Comparison of ENCODE assay signal across 17 cellular contexts in the genomic region with DNA sequence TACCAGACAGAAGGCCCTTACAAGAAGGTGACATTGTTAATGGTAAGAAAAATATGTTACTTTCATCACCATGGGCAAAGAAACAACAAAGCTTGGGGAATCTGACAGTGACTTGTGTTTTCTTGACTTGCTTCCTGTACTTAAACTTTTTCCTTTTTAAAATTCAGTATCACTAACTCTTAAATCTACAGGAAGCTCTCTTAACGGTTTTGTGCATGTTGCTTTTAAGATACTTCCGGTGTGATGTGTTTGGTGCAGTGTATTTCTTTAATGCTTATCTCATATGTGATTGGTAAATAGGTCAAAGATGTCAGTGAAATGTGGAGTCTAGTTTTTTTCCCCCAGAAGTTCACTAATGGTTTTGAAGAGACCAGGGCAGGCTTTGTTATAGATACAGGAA. TPM values are rescaled to one million over a fixed set of nuclear protein-coding genes. Genes with fewer than 3 reads are reported as not detected.
A peak's percentile ranks its signal among the peaks of the same experiment; 100 is the strongest.
DNase-seq lines count a peak whose midpoint lies in the region; ATAC-seq and TF ChIP-seq lines count a peak whose summit lies in the region.
"Had no signal": no experiment of that assay in that cellular context is flagged by ENCODE, and none has a peak within 500 bp of the region (broad histone marks: within the 10 kb centered on the region; RNA-seq: fewer than 3 reads in every experiment).

No MANE protein-coding gene starts in this region.

- no peaks in the 10 kb centered on the region for H3K9me3 ChIP-seq in CD8-positive, alpha-beta memory T cell (ENCODE audit: low read length)
- H3K9me3 ChIP-seq in KOPT-K1 (ENCODE audit: insufficient read depth, low read length, poor library complexity, severe bottlenecking) (peaks cover 12% of the 10 kb centered on the region), gastroesophageal sphincter (no peaks in the 10 kb centered on the region)
- H3K9me3 ChIP-seq: ovary had no signal

- no peaks in the 10 kb centered on the region for H3K27me3 ChIP-seq in CD8-positive, alpha-beta memory T cell (ENCODE audit: insufficient read depth, low read length, poor library complexity, severe bottlenecking)
- H3K27me3 ChIP-seq in gastroesophageal sphincter: no peaks in the 10 kb centered on the region
- H3K27me3 ChIP-seq: BLaER1 treated with 17β-estradiol and CSF1 and Interleukin-3, amounts not matched to agents 10 nM and 100 nM; ovary; tibial artery had no signal

- TF ChIP-seq POLR2A in gastroesophageal sphincter (IDR thresholded peaks at IDR 0.05): no peak

- peaks cover 23 to 27% (median 25%) of the 10 kb centered on the region in 3 donors for H3K4me1 Mint-ChIP-seq in CD8-positive, alpha-beta memory T cell
- H3K4me1 Mint-ChIP-seq in activated T-helper 17 cell treated with anti-CD3 and anti-CD28 coated beads, Interleukin-2, amount 50 U/mL, for 72 hours: peaks cover 7% of the 10 kb centered on the region
- H3K4me1 Mint-ChIP-seq in natural killer cell: peaks cover 12% of the 10 kb centered on the region in 2 donors

- TF ChIP-seq CTCF in natural killer cell (IDR thresholded peaks at IDR 0.05) (no peak), gastroesophageal sphincter (IDR thresholded peaks at IDR 0.05) (no peak)

- TF ChIP-seq EP300 in gastroesophageal sphincter (IDR thresholded peaks at IDR 0.05): no peak

- WGBS in gastroesophageal sphincter (ENCODE audit: low coverage in 1 of 2), 2 donors: 60 to 72% methylated on average over 1 to 2 of the region's 2 CpGs

- CTCF ChIA-PET in CD8-positive, alpha-beta memory T cell (lab: Charles Lee): interaction anchor here (1.2 to 2.5 kb wide), 4 partner anchors 12 to 48 kb away, joined by 3 to 22 read pairs (median 8); a partner anchor contains a TSS

- no peaks in the 10 kb centered on the region for H3K27me3 Mint-ChIP-seq in CD8-positive, alpha-beta memory T cell
- H3K27me3 Mint-ChIP-seq in activated T-helper 17 cell treated with anti-CD3 and anti-CD28 coated beads, Interleukin-2, amount 50 U/mL, for 72 hours: no peaks in the 10 kb centered on the region
- H3K27me3 Mint-ChIP-seq in natural killer cell (ENCODE audit: low read depth in 2 of 2): no peaks in the 10 kb centered on the region

- peak in 2 of 5 donors; percentile 47 to 50 for DNase-seq in CD8-positive, alpha-beta memory T cell
- DNase-seq in natural killer cell (no peak), cerebellar cortex (ENCODE audit: low spot score) (no peak)
- no peak for DNase-seq in stimulated activated naive CD4-positive, alpha-beta T cell treated with Interleukin-2 at 50 U/mL for 16 hours (lab: John Stamatoyannopoulos, UW)
- DNase-seq: DMS53; effector CD8-positive, alpha-beta T cell; left colon; NCI-H2081 treated with DMSO at 0.1 percent for 48 hours; ovary; stimulated activated CD4-positive, alpha-beta T cell treated with anti-CD3 and anti-CD28 coated beads, Interleukin-2, amount 100 ng/mL, for 48 hours; tibial artery had no signal

- H3K36me3 ChIP-seq in CD8-positive, alpha-beta memory T cell (ENCODE audit: insufficient read depth, low read length): peaks cover 4% of the 10 kb centered on the region
- H3K36me3 ChIP-seq in KOPT-K1 (ENCODE audit: insufficient read depth, low read length) (peaks cover 86% of the 10 kb centered on the region), gastroesophageal sphincter (peaks cover 0 to 40% of the 10 kb centered on the region in 2 donors)
- H3K36me3 ChIP-seq: ovary had no signal

- peak overlapping the region in 6 of 7 donors; percentile 4 to 61 (median 40) for H3K4me3 Mint-ChIP-seq in CD8-positive, alpha-beta memory T cell
- H3K4me3 Mint-ChIP-seq in activated T-helper 17 cell treated with anti-CD3 and anti-CD28 coated beads, Interleukin-2, amount 50 U/mL, for 72 hours: peak overlapping the region; percentile 50
- peak overlapping the region; percentile 63 for H3K4me3 Mint-ChIP-seq in natural killer cell

- no peak overlapping the region for H3K4me3 ChIP-seq in CD8-positive, alpha-beta memory T cell (ENCODE audit: low read length)
- H3K4me3 ChIP-seq in gastroesophageal sphincter: no peak overlapping the region
- H3K4me3 ChIP-seq: BLaER1 treated with 17β-estradiol and CSF1 and Interleukin-3, amounts not matched to agents 10 nM and 100 nM; ovary; SK-N-MC; tibial artery had no signal

- POLR2A ChIA-PET in CD8-positive, alpha-beta memory T cell (lab: Charles Lee): interaction anchor here (1.0 to 1.8 kb wide), 2 partner anchors 45 to 48 kb away, joined by 7 to 8 read pairs; a partner anchor contains a TSS

- H3K27ac ChIP-seq in CD8-positive, alpha-beta memory T cell (ENCODE audit: low read depth, low read length): peak overlapping the region; percentile 49
- H3K27ac ChIP-seq in KOPT-K1 (ENCODE audit: low read depth, low read length, poor library complexity, severe bottlenecking) (peak overlapping the region; percentile 75), gastroesophageal sphincter (no peak overlapping the region)
- H3K27ac ChIP-seq: ovary, SK-N-MC, tibial artery had no signal

- peak overlapping the region; percentile 3 to 87 (median 72) for H3K27ac Mint-ChIP-seq in CD8-positive, alpha-beta memory T cell
- peak overlapping the region; percentile 74 for H3K27ac Mint-ChIP-seq in activated T-helper 17 cell treated with anti-CD3 and anti-CD28 coated beads, Interleukin-2, amount 50 U/mL, for 72 hours
- H3K27ac Mint-ChIP-seq in natural killer cell: peak overlapping the region; percentile 91 to 96

- intact Hi-C loops in natural killer cell (cut with micrococcal nuclease): loop anchor here (1.0 kb wide), 1 partner anchor 45 kb away; a partner anchor contains a TSS

- peaks cover 22% of the 10 kb centered on the region for H3K4me1 ChIP-seq in CD8-positive, alpha-beta memory T cell (ENCODE audit: insufficient read depth, low read length)
- no peaks in the 10 kb centered on the region for H3K4me1 ChIP-seq in gastroesophageal sphincter
- H3K4me1 ChIP-seq: tibial artery had no signal

- peaks cover 19 to 46% (median 25%) of the 10 kb centered on the region in 3 donors for H3K36me3 Mint-ChIP-seq in CD8-positive, alpha-beta memory T cell
- H3K36me3 Mint-ChIP-seq in activated T-helper 17 cell treated with anti-CD3 and anti-CD28 coated beads, Interleukin-2, amount 50 U/mL, for 72 hours (ENCODE audit: low read depth): peaks cover 82% of the 10 kb centered on the region
- peaks cover 12% of the 10 kb centered on the region for H3K36me3 Mint-ChIP-seq in natural killer cell

- ATAC-seq in activated T-helper 17 cell treated with anti-CD3 and anti-CD28 coated beads, Interleukin-2, amount 50 U/mL, for 72 hours (replicated peaks): peak; percentile 49
- peak; percentile 92 to 96 (median 95) for ATAC-seq in natural killer cell
- no peak for ATAC-seq in gastroesophageal sphincter
- ATAC-seq: left colon, Panc1 had no signal

- peaks cover 0 to 9% (median 4%) of the 10 kb centered on the region in 5 donors for H3K9me3 Mint-ChIP-seq in CD8-positive, alpha-beta memory T cell
- H3K9me3 Mint-ChIP-seq in activated T-helper 17 cell treated with anti-CD3 and anti-CD28 coated beads, Interleukin-2, amount 50 U/mL, for 72 hours: no peaks in the 10 kb centered on the region
- H3K9me3 Mint-ChIP-seq in natural killer cell: no peaks in the 10 kb centered on the region

RNA-seq across cellular contexts. Expression of a gene that starts 45.2 kb away (rescaled TPM):
- 100 to 1,000 TPM; 113 to 116 TPM for total RNA-seq in CD8-positive, alpha-beta memory T cell
- polyA plus RNA-seq in CD8-positive, alpha-beta memory T cell: 127 TPM
- 100 to 1,000 TPM in 1 of 2 donors, 10 to 100 TPM in 1; 96.4 to 114 TPM for total RNA-seq in activated T-helper 17 cell treated with anti-CD3 and anti-CD28 coated beads, Interleukin-2, amount 50 U/mL, for 72 hours
- 10 to 100 TPM; 54.3 to 80.4 (median 62.5) TPM for total RNA-seq in natural killer cell
- 100 to 1,000 TPM; 299 to 529 (median 465) TPM for total RNA-seq in gastroesophageal sphincter

RNA-seq across cellular contexts. Expression of a gene that starts 47.8 kb away (rescaled TPM):
- total RNA-seq in CD8-positive, alpha-beta memory T cell: 10 to 100 TPM; 56.6 to 58.5 TPM
- polyA plus RNA-seq in CD8-positive, alpha-beta memory T cell: 30.4 TPM
- 10 to 100 TPM; 59.6 to 64.1 TPM for total RNA-seq in activated T-helper 17 cell treated with anti-CD3 and anti-CD28 coated beads, Interleukin-2, amount 50 U/mL, for 72 hours
- total RNA-seq in natural killer cell (10 to 100 TPM; 41.1 to 54.3 (median 41.5) TPM), gastroesophageal sphincter (10 to 100 TPM; 37.9 to 87.6 (median 45.9) TPM)

Comparison
In these comparisons a context has a peak if more than half of its experiments do, and no peak if none do; other contexts are left out.
1. H3K27ac ChIP-seq: peak in CD8-positive, alpha-beta memory T cell (single experiment) and KOPT-K1 (single experiment); none in gastroesophageal sphincter (0 of 4).
2. Peak in every context shown above with its lines, with median percentiles within 50 percentile points of each other: H3K27ac Mint-ChIP-seq and H3K4me3 Mint-ChIP-seq.